Comparison of ENCODE assay signal across 8 cellular contexts in the genomic region with DNA sequence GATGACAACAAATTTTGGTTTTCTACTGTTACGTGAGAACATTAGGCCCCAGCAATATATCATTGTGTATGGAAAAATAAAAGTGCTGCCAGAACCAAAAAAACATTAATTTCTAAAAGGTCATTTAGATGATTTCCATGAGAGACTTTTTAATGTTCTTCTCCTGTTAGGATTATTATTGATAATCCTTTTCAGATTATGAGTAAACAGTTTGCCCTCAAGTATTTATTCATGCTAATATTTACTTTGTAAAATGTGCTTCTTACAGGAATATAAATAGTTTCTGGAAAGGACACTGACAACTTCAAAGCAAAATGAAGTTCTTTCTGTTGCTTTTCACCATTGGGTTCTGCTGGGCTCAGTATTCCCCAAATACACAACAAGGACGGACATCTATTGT. TPM values are rescaled to one million over a fixed set of nuclear protein-coding genes. Genes with fewer than 3 reads are reported as not detected.
DNase-seq lines count a peak whose midpoint lies in the region; ATAC-seq and TF ChIP-seq lines count a peak whose summit lies in the region.
"Not testable (repeated sequence)": the region's sequence is repeated elsewhere in the genome, so short reads cannot be mapped to it uniquely, and the experiment has no call there.
"Had no signal": no experiment of that assay in that cellular context is flagged by ENCODE, and none has a peak within 500 bp of the region (broad histone marks: within the 10 kb centered on the region; RNA-seq: fewer than 3 reads in every experiment).

A gene (plus strand): TSS at position 301 of the 400 bp plus-strand sequence. CDS start 14 bp downstream, at position 315.

- DNase-seq in activated T-cell treated with anti-CD3 and anti-CD28 coated beads, Interleukin-2, amount 50 U/mL, for 72 hours; dorsolateral prefrontal cortex; heart right ventricle; lower lobe of right lung; neural progenitor cell (ENCODE audit: low spot score); gastrocnemius medialis; tibial nerve (ENCODE audit: low spot score in 2 of 2): not testable (repeated sequence)

- in situ Hi-C loops in gastrocnemius medialis (cut with MboI; ENCODE audit: low sequenced_read_pairs in 4 of 4), result not testable (repeated sequence)

- not testable (repeated sequence) for TF ChIP-seq POLR2A in gastrocnemius medialis (IDR thresholded peaks at IDR 0.05); tibial nerve (IDR thresholded peaks at IDR 0.05)

- ATAC-seq in activated T-cell treated with anti-CD3 and anti-CD28 coated beads, Interleukin-2, amount 50 U/mL, for 72 hours (replicated peaks in 1 of 2); heart right ventricle; lower lobe of right lung; gastrocnemius medialis: not testable (repeated sequence)

- not testable (repeated sequence) for H3K27ac ChIP-seq in dorsolateral prefrontal cortex, heart right ventricle, lower lobe of right lung, neural progenitor cell, gastrocnemius medialis, tibial nerve

- H3K36me3 Mint-ChIP-seq in activated T-cell treated with anti-CD3 and anti-CD28 coated beads, Interleukin-2, amount 50 U/mL, for 72 hours (ENCODE audit: insufficient read depth in 2 of 2); neural progenitor cell: not testable (repeated sequence)

- not testable (repeated sequence) for TF ChIP-seq CTCF in dorsolateral prefrontal cortex (IDR thresholded peaks at IDR 0.05 in 54 of 56, conservative IDR thresholded peaks at IDR 0.05 in 2 of 56; ENCODE audit: low read depth in 1 of 56, partially characterized antibody in 56 of 56); heart right ventricle (IDR thresholded peaks at IDR 0.05); lower lobe of right lung (IDR thresholded peaks at IDR 0.05); neural progenitor cell (IDR thresholded peaks at IDR 0.05); gastrocnemius medialis (IDR thresholded peaks at IDR 0.05 in 4 of 5, conservative IDR thresholded peaks at IDR 0.05 in 1 of 5); tibial nerve (IDR thresholded peaks at IDR 0.05)

- H3K4me1 ChIP-seq in heart right ventricle, lower lobe of right lung, neural progenitor cell, gastrocnemius medialis, tibial nerve: not testable (repeated sequence)

- H3K4me2 ChIP-seq in neural progenitor cell, result not testable (repeated sequence)

- not testable (repeated sequence) for H3K4me3 Mint-ChIP-seq in activated T-cell treated with anti-CD3 and anti-CD28 coated beads, Interleukin-2, amount 50 U/mL, for 72 hours; neural progenitor cell

- not testable (repeated sequence) for TF ChIP-seq EP300 in tibial nerve (IDR thresholded peaks at IDR 0.05)

- not testable (repeated sequence) for H3K4me1 Mint-ChIP-seq in activated T-cell treated with anti-CD3 and anti-CD28 coated beads, Interleukin-2, amount 50 U/mL, for 72 hours (ENCODE audit: low read depth); neural progenitor cell

- not testable (repeated sequence) for H3K4me3 ChIP-seq in dorsolateral prefrontal cortex, heart right ventricle, lower lobe of right lung, neural progenitor cell, gastrocnemius medialis, tibial nerve

- WGBS in heart right ventricle, 2 donors, result 95 to 99% methylated on average over 2 of the region's 2 CpGs
- 96 to 98% methylated on average over 2 of the region's 2 CpGs for WGBS in tibial nerve, 2 donors

- intact Hi-C loops in dorsolateral prefrontal cortex (cut with DNase I); heart right ventricle (cut with DNase I); lower lobe of right lung (cut with DNase I); gastrocnemius medialis (cut with DNase I; ENCODE audit: low total_unique reads): not testable (repeated sequence)

- H3K9me3 ChIP-seq in heart right ventricle; lower lobe of right lung; neural progenitor cell (ENCODE audit: low read depth); gastrocnemius medialis; tibial nerve: not testable (repeated sequence)

- not testable (repeated sequence) for H3K27me3 ChIP-seq in dorsolateral prefrontal cortex; heart right ventricle; lower lobe of right lung (ENCODE audit: low read depth); neural progenitor cell; gastrocnemius medialis; tibial nerve

- not testable (repeated sequence) for H3K27me3 Mint-ChIP-seq in activated T-cell treated with anti-CD3 and anti-CD28 coated beads, Interleukin-2, amount 50 U/mL, for 72 hours (ENCODE audit: low read depth); neural progenitor cell (ENCODE audit: insufficient read depth, low read depth)

- H3K36me3 ChIP-seq in heart right ventricle (peaks cover 0 to 80% (median 7%) of the 10 kb centered on the region in 9 donors), gastrocnemius medialis (peaks cover 0 to 70% of the 10 kb centered on the region in 2 donors), tibial nerve (peaks cover 0 to 50% (median 0%) of the 10 kb centered on the region in 3 donors)
- H3K36me3 ChIP-seq in lower lobe of right lung, neural progenitor cell: not testable (repeated sequence)

- H3K9ac ChIP-seq in neural progenitor cell, result not testable (repeated sequence)

- not testable (repeated sequence) for H3K9me3 Mint-ChIP-seq in activated T-cell treated with anti-CD3 and anti-CD28 coated beads, Interleukin-2, amount 50 U/mL, for 72 hours; neural progenitor cell

- not testable (repeated sequence) for H3K27ac Mint-ChIP-seq in activated T-cell treated with anti-CD3 and anti-CD28 coated beads, Interleukin-2, amount 50 U/mL, for 72 hours; neural progenitor cell

- H3K79me2 ChIP-seq in neural progenitor cell (ENCODE audit: low read depth), result not testable (repeated sequence)

- H3F3A ChIP-seq in neural progenitor cell (ENCODE audit: low read depth), result not testable (repeated sequence)

- H4K20me1 ChIP-seq in neural progenitor cell (ENCODE audit: low read depth), result not testable (repeated sequence)

- H2AFZ ChIP-seq in neural progenitor cell (replicated peaks), result not testable (repeated sequence)

RNA-seq across cellular contexts. Expression of the gene that starts here (rescaled TPM):
- 10 to 100 TPM; 12.9 to 14.2 TPM for total RNA-seq in activated T-cell treated with anti-CD3 and anti-CD28 coated beads, Interleukin-2, amount 50 U/mL, for 72 hours
- total RNA-seq in dorsolateral prefrontal cortex (100 to 1,000 TPM in 2 of 120 experiments, 10 to 100 TPM in 118; 42.8 to 102 (median 69.5) TPM), heart right ventricle (10 to 100 TPM; 13.0 to 43.5 (median 28.0) TPM), lower lobe of right lung (23.5 TPM), neural progenitor cell (ENCODE audit: low replicate concordance) (4.9 and 10.0 TPM in 2 replicates), gastrocnemius medialis (10 to 100 TPM in 3 of 4 donors, 1 to 10 TPM in 1; 9.7 to 70.8 (median 25.4) TPM), tibial nerve (100 to 1,000 TPM in 1 of 4 donors, 10 to 100 TPM in 3; 46.2 to 100 (median 74.3) TPM)
- 100 to 1,000 TPM in 1 of 2 donors, 1 to 10 TPM in 1; 5.9 to 101 TPM for polyA plus RNA-seq in heart right ventricle
- total RNA-seq: M059J had no signal
